1 cellular context compared by ENCODE assay signal in genomic region chr17:81993726-81994592, GRCh38.
TF ChIP-seq lines count a peak whose summit lies in the region.

No MANE protein-coding gene starts in this region.

TF ChIP-seq in HepG2, 621 proteins besides CTCF, POLR2A, EP300 and RAD21 (continued from another document and continues in another):
- TF ChIP-seq SNAPC2 (CRISPR knock-in tag; IDR thresholded peaks at IDR 0.05) (peak; percentile 93), TSC22D2 (CRISPR knock-in tag; IDR thresholded peaks at IDR 0.05; ENCODE audit: borderline replicate concordance) (no peak), ZNF160 (CRISPR knock-in tag; IDR thresholded peaks at IDR 0.05) (no peak), ZNF431 (CRISPR knock-in tag; IDR thresholded peaks at IDR 0.05; ENCODE audit: borderline replicate concordance, low read depth) (0 out of 2 replicates have a peak, but pooled peaks have one; percentile 20), MAF1 (CRISPR knock-in tag; IDR thresholded peaks at IDR 0.05; ENCODE audit: borderline replicate concordance) (peak; percentile 27; the same call in 1 of the 2 replicates), HDAC1 (CRISPR knock-in tag; IDR thresholded peaks at IDR 0.05) (0 out of 2 replicates have a peak, but pooled peaks have one; percentile 43), SMAD1 (CRISPR knock-in tag; IDR thresholded peaks at IDR 0.05; ENCODE audit: borderline replicate concordance, low read depth) (no peak), RFX3 (CRISPR knock-in tag; IDR thresholded peaks at IDR 0.05) (no peak), ZNF776 (CRISPR knock-in tag; IDR thresholded peaks at IDR 0.05) (peak; percentile 88; the same call in 1 of the 2 replicates), NR2F6 (IDR thresholded peaks at IDR 0.05) (no peak; the same call in none of the 2 replicates), NR2F6 (CRISPR knock-in tag; IDR thresholded peaks at IDR 0.05) (peak; percentile 44), CREM (IDR thresholded peaks at IDR 0.05) (no peak), CREM (CRISPR knock-in tag; IDR thresholded peaks at IDR 0.05) (no peak), ZNF280D (CRISPR knock-in tag; IDR thresholded peaks at IDR 0.05) (peak; percentile 21; the same call in 1 of the 2 replicates), ZNF652 (CRISPR knock-in tag; IDR thresholded peaks at IDR 0.05; ENCODE audit: borderline replicate concordance, low read depth) (0 out of 2 replicates have a peak, but pooled peaks have one; percentile 7), ZNF687 (CRISPR knock-in tag; IDR thresholded peaks at IDR 0.05) (peak; percentile 88), TBX3 (IDR thresholded peaks at IDR 0.05; ENCODE audit: borderline replicate concordance) (no peak), PAXIP1 (CRISPR knock-in tag; conservative IDR thresholded peaks at IDR 0.05) (no peak), ZNF598 (CRISPR knock-in tag; IDR thresholded peaks at IDR 0.05; ENCODE audit: borderline replicate concordance) (peak; percentile 10; the same call in 1 of the 2 replicates), MEIS1 (CRISPR knock-in tag; IDR thresholded peaks at IDR 0.05; ENCODE audit: borderline replicate concordance) (peak; percentile 50), ZNF343 (CRISPR knock-in tag; IDR thresholded peaks at IDR 0.05) (peak; percentile 17; the same call in 1 of the 2 replicates), CEBPB (IDR thresholded peaks at IDR 0.05; ENCODE audit: borderline replicate concordance, low read depth, low read length) (no peak), CERS6 (CRISPR knock-in tag; IDR thresholded peaks at IDR 0.05) (no peak), CHCHD3 (CRISPR knock-in tag; IDR thresholded peaks at IDR 0.05) (peak; percentile 87), ZFAT (CRISPR knock-in tag; conservative IDR thresholded peaks at IDR 0.05) (no peak), POGK (CRISPR knock-in tag; conservative IDR thresholded peaks at IDR 0.05) (no peak; the same call in 1 of the 2 replicates), ZSCAN25 (CRISPR knock-in tag; IDR thresholded peaks at IDR 0.05) (no peak; the same call in 1 of the 2 replicates), ZBTB20 (CRISPR knock-in tag; IDR thresholded peaks at IDR 0.05; ENCODE audit: borderline replicate concordance, low read depth) (peak; percentile 71; the same call in 1 of the 2 replicates), TARDBP (CRISPR knock-in tag; IDR thresholded peaks at IDR 0.05) (peak; percentile 88), SAFB2 (CRISPR knock-in tag; IDR thresholded peaks at IDR 0.05; ENCODE audit: borderline replicate concordance, low read depth) (peak; percentile 97; the same call in 1 of the 2 replicates), DRAP1 (CRISPR knock-in tag; IDR thresholded peaks at IDR 0.05) (peak; percentile 96), ZNF335 (CRISPR knock-in tag; IDR thresholded peaks at IDR 0.05) (no peak), ZNF558 (CRISPR knock-in tag; IDR thresholded peaks at IDR 0.05; ENCODE audit: borderline replicate concordance) (peak; percentile 34; the same call in 1 of the 2 replicates), CBX1 (IDR thresholded peaks at IDR 0.05; ENCODE audit: low read depth) (peak; percentile 9), ZNF235 (CRISPR knock-in tag; IDR thresholded peaks at IDR 0.05; ENCODE audit: borderline replicate concordance) (peak; percentile 71; the same call in 1 of the 2 replicates), ZNF224 (CRISPR knock-in tag; IDR thresholded peaks at IDR 0.05) (0 out of 2 replicates have a peak, but pooled peaks have one; percentile 35), MEF2D (CRISPR knock-in tag; IDR thresholded peaks at IDR 0.05) (peak; percentile 80), ZNF563 (CRISPR knock-in tag; IDR thresholded peaks at IDR 0.05) (peak; percentile 84; the same call in 1 of the 2 replicates), BRD4 (CRISPR knock-in tag; IDR thresholded peaks at IDR 0.05) (peak; percentile 80), ZNF773 (CRISPR knock-in tag; IDR thresholded peaks at IDR 0.05; ENCODE audit: borderline replicate concordance) (no peak), ZBTB38 (CRISPR knock-in tag; IDR thresholded peaks at IDR 0.05) (peak; percentile 89), STAT6 (CRISPR knock-in tag; IDR thresholded peaks at IDR 0.05; ENCODE audit: borderline replicate concordance) (no peak), ZNF333 (CRISPR knock-in tag; IDR thresholded peaks at IDR 0.05; ENCODE audit: borderline replicate concordance) (peak; percentile 91; the same call in 1 of the 2 replicates)
